15 cellular contexts compared by ENCODE assay signal in the genomic region with DNA sequence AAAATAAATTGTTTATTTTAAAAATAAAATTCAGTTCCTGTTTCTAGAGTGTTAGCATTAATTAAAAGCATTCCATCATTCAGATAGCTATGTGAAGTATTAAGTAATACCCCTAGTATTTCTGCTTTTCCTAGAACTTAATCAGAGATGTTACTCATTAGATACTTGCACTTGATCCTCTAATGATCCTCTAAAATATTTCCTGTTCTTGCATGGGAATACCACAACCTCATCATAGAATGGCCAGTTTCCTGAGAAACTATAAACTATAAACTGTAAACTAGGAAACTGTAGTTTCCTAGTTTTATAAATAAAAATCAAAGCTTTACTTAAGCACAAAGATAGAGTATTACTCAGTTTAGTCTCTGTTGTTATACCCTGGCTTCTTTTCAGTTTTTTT. TPM values are rescaled to one million over a fixed set of nuclear protein-coding genes. Genes with fewer than 3 reads are reported as not detected.
DNase-seq lines count a peak whose midpoint lies in the region; ATAC-seq and TF ChIP-seq lines count a peak whose summit lies in the region.
"Had no signal": no experiment of that assay in that cellular context is flagged by ENCODE, and none has a peak within 500 bp of the region (broad histone marks: within the 10 kb centered on the region; RNA-seq: fewer than 3 reads in every experiment).

No MANE protein-coding gene starts in this region.

- H3K9me3 Mint-ChIP-seq in activated CD4-positive, alpha-beta memory T cell treated with anti-CD3 and anti-CD28 coated beads, Interleukin-2, amount 10 ng/mL, durations not matched to agents 7 days and 5 days = no peaks in the 10 kb centered on the region
- no peaks in the 10 kb centered on the region for H3K9me3 Mint-ChIP-seq in activated CD4-positive, alpha-beta memory T cell treated with anti-CD3 and anti-CD28 coated beads for 36 hours
- H3K9me3 Mint-ChIP-seq in IgD-negative memory B cell = no peaks in the 10 kb centered on the region

- H3K27ac Mint-ChIP-seq in activated CD4-positive, alpha-beta memory T cell treated with anti-CD3 and anti-CD28 coated beads, Interleukin-2, amount 10 ng/mL, durations not matched to agents 7 days and 5 days = peak overlapping the region; percentile 35
- no peak overlapping the region for H3K27ac Mint-ChIP-seq in activated CD4-positive, alpha-beta memory T cell treated with anti-CD3 and anti-CD28 coated beads for 36 hours
- peak overlapping the region in 2 of 3 donors; percentile 22 to 73 for H3K27ac Mint-ChIP-seq in IgD-negative memory B cell
- H3K27ac Mint-ChIP-seq: GM23338 had no signal

- no peaks in the 10 kb centered on the region for H3K4me1 ChIP-seq in osteoblast (ENCODE audit: insufficient read depth, low read length)

- H3K4me3 ChIP-seq in fibroblast of villous mesenchyme (ENCODE audit: low read depth, low read length) = no peak overlapping the region
- no peak overlapping the region for H3K4me3 ChIP-seq in osteoblast (ENCODE audit: insufficient read depth, low read length)
- H3K4me3 ChIP-seq: BLaER1 treated with 17β-estradiol and CSF1 and Interleukin-3, amounts not matched to agents 10 nM and 100 nM; GM23338 had no signal

- ATAC-seq in HG03378 (IDR thresholded peaks at IDR 0.05; ENCODE audit: unreplicated experiment) = no peak
- ATAC-seq: GM23338 had no signal

- TF ChIP-seq CTCF in fibroblast of villous mesenchyme (IDR thresholded peaks at IDR 0.05; ENCODE audit: insufficient read depth, low read depth, low read length) = no peak
- no peak for TF ChIP-seq CTCF in osteoblast (IDR thresholded peaks at IDR 0.05; ENCODE audit: extremely low read depth, low read depth, low read length)

- CTCF ChIA-PET in activated CD4-positive, alpha-beta memory T cell treated with anti-CD3 and anti-CD28 coated beads, Interleukin-2, amount 10 ng/mL, durations not matched to agents 7 days and 5 days (lab: Charles Lee) = interaction anchor here (6.4 kb wide), 1 partner anchor 12 kb away, joined by 50 read pairs; the partner anchor contains the start of gene CNNM3
- CTCF ChIA-PET in activated CD4-positive, alpha-beta memory T cell treated with anti-CD3 and anti-CD28 coated beads for 36 hours (lab: Charles Lee) = no interaction called here

- H3K27me3 ChIP-seq in osteoblast (ENCODE audit: insufficient read depth, low read length) = no peaks in the 10 kb centered on the region
- H3K27me3 ChIP-seq: BLaER1 treated with 17β-estradiol and CSF1 and Interleukin-3, amounts not matched to agents 10 nM and 100 nM had no signal

- DNase-seq in activated CD4-positive, alpha-beta memory T cell treated with anti-CD3 and anti-CD28 coated beads, Interleukin-2, amount 10 ng/mL, durations not matched to agents 7 days and 5 days = no peak
- DNase-seq in activated CD4-positive, alpha-beta memory T cell treated with anti-CD3 and anti-CD28 coated beads for 36 hours = no peak
- DNase-seq in fibroblast of villous mesenchyme (ENCODE audit: low read depth) (peak; percentile 43), osteoblast (ENCODE audit: insufficient read length, low spot score, missing footprints) (peak; percentile 44), RPMI8226 (no peak), NCI-H2227 treated with DMSO at 0.1 percent for 48 hours (lab: John Stamatoyannopoulos, UW) (no peak)
- DNase-seq: AML-193, DMS53, H7, IMR-90 had no signal

- H3K27ac ChIP-seq in osteoblast (ENCODE audit: low read depth, low read length) = no peak overlapping the region
- H3K27ac ChIP-seq: 22Rv1; BLaER1 treated with 17β-estradiol and CSF1 and Interleukin-3, amounts not matched to agents 10 nM and 100 nM had no signal

- H3K79me2 ChIP-seq in osteoblast (ENCODE audit: insufficient read depth, low read length) = no peaks in the 10 kb centered on the region

- H3K9me3 ChIP-seq in osteoblast (ENCODE audit: low read depth, low read length) = no peaks in the 10 kb centered on the region

- H3K36me3 ChIP-seq in osteoblast (ENCODE audit: insufficient read depth, low read length) = no peaks in the 10 kb centered on the region

- no peak overlapping the region for H2AFZ ChIP-seq in osteoblast (ENCODE audit: low read length)
- H2AFZ ChIP-seq: GM23338 had no signal

- no peaks in the 10 kb centered on the region for H4K20me1 ChIP-seq in osteoblast (ENCODE audit: insufficient read depth, low read length)

- H3K4me2 ChIP-seq in osteoblast (ENCODE audit: insufficient read depth, low read length) = no peak overlapping the region
- H3K4me2 ChIP-seq: BLaER1 treated with 17β-estradiol and CSF1 and Interleukin-3, amounts not matched to agents 10 nM and 100 nM; GM23338 had no signal

- POLR2A ChIA-PET in activated CD4-positive, alpha-beta memory T cell treated with anti-CD3 and anti-CD28 coated beads, Interleukin-2, amount 10 ng/mL, durations not matched to agents 7 days and 5 days (lab: Charles Lee) = no interaction called here
- POLR2A ChIA-PET in activated CD4-positive, alpha-beta memory T cell treated with anti-CD3 and anti-CD28 coated beads for 36 hours (lab: Charles Lee) = no interaction called here

- no peak overlapping the region for H3K4me3 Mint-ChIP-seq in activated CD4-positive, alpha-beta memory T cell treated with anti-CD3 and anti-CD28 coated beads, Interleukin-2, amount 10 ng/mL, durations not matched to agents 7 days and 5 days
- H3K4me3 Mint-ChIP-seq in activated CD4-positive, alpha-beta memory T cell treated with anti-CD3 and anti-CD28 coated beads for 36 hours = no peak overlapping the region
- H3K4me3 Mint-ChIP-seq in IgD-negative memory B cell = no peak overlapping the region
- H3K4me3 Mint-ChIP-seq: GM23338 had no signal

- peaks cover 10% of the 10 kb centered on the region for H3K36me3 Mint-ChIP-seq in activated CD4-positive, alpha-beta memory T cell treated with anti-CD3 and anti-CD28 coated beads, Interleukin-2, amount 10 ng/mL, durations not matched to agents 7 days and 5 days (ENCODE audit: low read depth)
- peaks cover 1% of the 10 kb centered on the region for H3K36me3 Mint-ChIP-seq in activated CD4-positive, alpha-beta memory T cell treated with anti-CD3 and anti-CD28 coated beads for 36 hours
- H3K36me3 Mint-ChIP-seq in IgD-negative memory B cell = peaks cover 8% of the 10 kb centered on the region

- H3K4me1 Mint-ChIP-seq in activated CD4-positive, alpha-beta memory T cell treated with anti-CD3 and anti-CD28 coated beads, Interleukin-2, amount 10 ng/mL, durations not matched to agents 7 days and 5 days = peaks cover 21% of the 10 kb centered on the region
- H3K4me1 Mint-ChIP-seq in activated CD4-positive, alpha-beta memory T cell treated with anti-CD3 and anti-CD28 coated beads for 36 hours (ENCODE audit: low read depth) = peaks cover 13% of the 10 kb centered on the region
- H3K4me1 Mint-ChIP-seq in IgD-negative memory B cell = peaks cover 14 to 21% (median 15%) of the 10 kb centered on the region in 3 donors
- H3K4me1 Mint-ChIP-seq: GM23338 had no signal

- intact Hi-C loops in activated CD4-positive, alpha-beta memory T cell treated with anti-CD3 and anti-CD28 coated beads for 36 hours (cut with micrococcal nuclease) = loop anchor here (10.0 kb wide), 1 partner anchor 170 kb away; the partner anchor contains the start of gene KANSL3

- H3K27me3 Mint-ChIP-seq in activated CD4-positive, alpha-beta memory T cell treated with anti-CD3 and anti-CD28 coated beads, Interleukin-2, amount 10 ng/mL, durations not matched to agents 7 days and 5 days = no peaks in the 10 kb centered on the region
- H3K27me3 Mint-ChIP-seq in activated CD4-positive, alpha-beta memory T cell treated with anti-CD3 and anti-CD28 coated beads for 36 hours = no peaks in the 10 kb centered on the region
- no peaks in the 10 kb centered on the region for H3K27me3 Mint-ChIP-seq in IgD-negative memory B cell

RNA-seq across cellular contexts. Expression of gene CNNM3, which starts 11.0 kb away (rescaled TPM):
- total RNA-seq in activated CD4-positive, alpha-beta memory T cell treated with anti-CD3 and anti-CD28 coated beads, Interleukin-2, amount 10 ng/mL, durations not matched to agents 7 days and 5 days = 10 to 100 TPM; 26.6 to 28.5 TPM
- total RNA-seq in activated CD4-positive, alpha-beta memory T cell treated with anti-CD3 and anti-CD28 coated beads for 36 hours = 10 to 100 TPM; 16.3 to 22.2 TPM
- polyA plus RNA-seq in IgD-negative memory B cell = 3.5 TPM
- 6.4 and 8.6 TPM in 2 replicates for total RNA-seq in fibroblast of villous mesenchyme
- total RNA-seq in osteoblast = 8.7 and 8.8 TPM in 2 replicates

RNA-seq across cellular contexts. Expression of gene ANKRD23, which starts 38.8 kb away (rescaled TPM):
- total RNA-seq in activated CD4-positive, alpha-beta memory T cell treated with anti-CD3 and anti-CD28 coated beads, Interleukin-2, amount 10 ng/mL, durations not matched to agents 7 days and 5 days = 10 to 100 TPM; 15.5 to 16.9 TPM
- 1 to 10 TPM; 5.8 to 7.6 TPM for total RNA-seq in activated CD4-positive, alpha-beta memory T cell treated with anti-CD3 and anti-CD28 coated beads for 36 hours
- polyA plus RNA-seq in IgD-negative memory B cell = 1.3 TPM
- total RNA-seq in fibroblast of villous mesenchyme = 1.3 TPM in 2 replicates
- 1.8 and 2.1 TPM in 2 replicates for total RNA-seq in osteoblast

RNA-seq across cellular contexts. Expression of gene CNNM4, which starts 44.3 kb away (rescaled TPM):
- total RNA-seq in activated CD4-positive, alpha-beta memory T cell treated with anti-CD3 and anti-CD28 coated beads, Interleukin-2, amount 10 ng/mL, durations not matched to agents 7 days and 5 days = 1 to 10 TPM; 8.6 to 9.4 TPM
- 1 to 10 TPM; 7.5 to 8.2 TPM for total RNA-seq in activated CD4-positive, alpha-beta memory T cell treated with anti-CD3 and anti-CD28 coated beads for 36 hours
- 7.9 TPM for polyA plus RNA-seq in IgD-negative memory B cell
- 3.9 and 5.6 TPM in 2 replicates for total RNA-seq in fibroblast of villous mesenchyme
- 5.0 and 5.1 TPM in 2 replicates for total RNA-seq in osteoblast

RNA-seq across cellular contexts. Expression of gene ANKRD39, which starts 52.8 kb away (rescaled TPM):
- total RNA-seq in activated CD4-positive, alpha-beta memory T cell treated with anti-CD3 and anti-CD28 coated beads, Interleukin-2, amount 10 ng/mL, durations not matched to agents 7 days and 5 days = 10 to 100 TPM; 44.1 to 47.7 TPM
- total RNA-seq in activated CD4-positive, alpha-beta memory T cell treated with anti-CD3 and anti-CD28 coated beads for 36 hours = 10 to 100 TPM; 29.0 to 35.1 TPM
- 16.3 TPM for polyA plus RNA-seq in IgD-negative memory B cell
- total RNA-seq in fibroblast of villous mesenchyme (4.7 and 5.8 TPM in 2 replicates), osteoblast (5.1 and 5.9 TPM in 2 replicates)

Comparison
In these comparisons a context has a peak if more than half of its experiments do, and no peak if none do; other contexts are left out.
1. DNase-seq: peak in fibroblast of villous mesenchyme (single experiment) and osteoblast (single experiment); none in activated CD4-positive, alpha-beta memory T cell treated with anti-CD3 and anti-CD28 coated beads, Interleukin-2, amount 10 ng/mL, durations not matched to agents 7 days and 5 days (single experiment), activated CD4-positive, alpha-beta memory T cell treated with anti-CD3 and anti-CD28 coated beads for 36 hours (single experiment), RPMI8226 (single experiment) and NCI-H2227 treated with DMSO at 0.1 percent for 48 hours (single experiment).